In the genomic region with DNA sequence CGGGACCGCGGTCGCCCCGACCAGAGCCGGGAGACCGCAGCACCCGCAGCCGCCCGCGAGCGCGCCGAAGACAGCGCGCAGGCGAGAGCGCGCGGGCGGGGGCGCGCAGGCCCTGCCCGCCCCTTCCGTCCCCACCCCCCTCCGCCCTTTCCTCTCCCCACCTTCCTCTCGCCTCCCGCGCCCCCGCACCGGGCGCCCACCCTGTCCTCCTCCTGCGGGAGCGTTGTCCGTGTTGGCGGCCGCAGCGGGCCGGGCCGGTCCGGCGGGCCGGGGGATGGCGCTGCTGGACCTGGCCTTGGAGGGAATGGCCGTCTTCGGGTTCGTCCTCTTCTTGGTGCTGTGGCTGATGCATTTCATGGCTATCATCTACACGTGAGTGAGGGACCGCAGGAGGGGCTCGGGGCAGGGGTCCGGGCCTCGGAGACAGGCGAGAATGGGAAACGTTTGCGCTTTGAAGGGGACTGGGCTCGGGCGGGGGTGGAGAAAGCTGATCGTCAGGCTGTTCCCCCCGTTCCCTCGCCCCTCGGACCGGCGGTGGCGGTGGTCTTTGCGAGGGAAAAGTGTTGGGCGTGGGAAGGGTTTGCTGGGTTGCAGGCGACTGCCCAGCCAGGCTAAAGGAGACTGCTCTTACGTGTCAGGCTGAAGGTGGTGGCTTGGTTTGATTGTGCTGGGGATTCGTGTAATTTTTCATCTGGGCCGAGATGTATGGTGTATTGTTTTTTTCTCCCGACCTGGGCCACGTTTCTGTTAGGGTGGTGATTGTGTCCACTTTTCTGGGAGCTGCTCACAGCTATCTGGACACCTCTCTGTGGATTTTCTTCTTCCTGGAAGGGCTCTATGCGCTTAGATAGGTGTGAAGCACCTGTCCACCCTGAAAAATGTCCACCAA, we compare ENCODE assay signal across 1 cellular context.
TF ChIP-seq lines count a peak whose summit lies in the region.

No MANE protein-coding gene starts in this region.

TF ChIP-seq in K562, 482 proteins besides CTCF, POLR2A, EP300 and RAD21 (continued from another document and continues in another):
- TF ChIP-seq SMARCB1 (IDR thresholded peaks at IDR 0.05; ENCODE audit: insufficient read length, low read depth) (no peak), NCOA6 (IDR thresholded peaks at IDR 0.05) (no peak), U2AF2 (optimal IDR thresholded peaks at IDR 0.05; ENCODE audit: low read depth, low read length) (no peak), HDAC8 (tag; IDR thresholded peaks at IDR 0.05) (no peak), EZH2 (IDR thresholded peaks at IDR 0.05; ENCODE audit: borderline replicate concordance, low read depth, low read length) (no peak), POU5F1 (IDR thresholded peaks at IDR 0.05; ENCODE audit: borderline replicate concordance, low read depth, low read length, partially characterized antibody) (no peak), MLLT1 (IDR thresholded peaks at IDR 0.05) (0 out of 4 replicates have a peak, but pooled peaks of 1 of the 2 experiments have one; percentile 70), NFXL1 (CRISPR knock-in tag; IDR thresholded peaks at IDR 0.05) (no peak), GABPB2 (CRISPR knock-in tag; conservative IDR thresholded peaks at IDR 0.05) (no peak), CSDE1 (IDR thresholded peaks at IDR 0.05) (no peak), ILK (tag; IDR thresholded peaks at IDR 0.05; ENCODE audit: borderline replicate concordance, low read depth) (no peak), DACH1 (IDR thresholded peaks at IDR 0.05; ENCODE audit: partially characterized antibody) (no peak), ZNF277 (CRISPR knock-in tag; IDR thresholded peaks at IDR 0.05; ENCODE audit: borderline replicate concordance) (no peak), MYC (IDR thresholded peaks at IDR 0.05; ENCODE audit: low read depth, low read length) (no peak; the same call in 1 of the 2 replicates), MYC (CRISPR knock-in tag; IDR thresholded peaks at IDR 0.05; ENCODE audit: borderline replicate concordance, low read depth) (no peak), CHD4 (IDR thresholded peaks at IDR 0.05; ENCODE audit: insufficient read depth, insufficient replicate concordance, low read depth, low read length, poor library complexity, severe bottlenecking) (no peak), LCOR (CRISPR knock-in tag; IDR thresholded peaks at IDR 0.05) (0 out of 2 replicates have a peak, but pooled peaks have one; percentile 19), ERF (CRISPR knock-in tag; IDR thresholded peaks at IDR 0.05) (no peak), ZNF79 (CRISPR knock-in tag; IDR thresholded peaks at IDR 0.05; ENCODE audit: low read depth) (no peak), KLF6 (CRISPR knock-in tag; IDR thresholded peaks at IDR 0.05; ENCODE audit: borderline replicate concordance) (no peak), ZNF586 (CRISPR knock-in tag; conservative IDR thresholded peaks at IDR 0.05) (no peak), VEZF1 (CRISPR knock-in tag; IDR thresholded peaks at IDR 0.05) (peak; percentile 86), CXXC5 (CRISPR knock-in tag; IDR thresholded peaks at IDR 0.05) (peak; percentile 66; the same call in 1 of the 2 replicates)
- TF ChIP-seq, protein P1, sequence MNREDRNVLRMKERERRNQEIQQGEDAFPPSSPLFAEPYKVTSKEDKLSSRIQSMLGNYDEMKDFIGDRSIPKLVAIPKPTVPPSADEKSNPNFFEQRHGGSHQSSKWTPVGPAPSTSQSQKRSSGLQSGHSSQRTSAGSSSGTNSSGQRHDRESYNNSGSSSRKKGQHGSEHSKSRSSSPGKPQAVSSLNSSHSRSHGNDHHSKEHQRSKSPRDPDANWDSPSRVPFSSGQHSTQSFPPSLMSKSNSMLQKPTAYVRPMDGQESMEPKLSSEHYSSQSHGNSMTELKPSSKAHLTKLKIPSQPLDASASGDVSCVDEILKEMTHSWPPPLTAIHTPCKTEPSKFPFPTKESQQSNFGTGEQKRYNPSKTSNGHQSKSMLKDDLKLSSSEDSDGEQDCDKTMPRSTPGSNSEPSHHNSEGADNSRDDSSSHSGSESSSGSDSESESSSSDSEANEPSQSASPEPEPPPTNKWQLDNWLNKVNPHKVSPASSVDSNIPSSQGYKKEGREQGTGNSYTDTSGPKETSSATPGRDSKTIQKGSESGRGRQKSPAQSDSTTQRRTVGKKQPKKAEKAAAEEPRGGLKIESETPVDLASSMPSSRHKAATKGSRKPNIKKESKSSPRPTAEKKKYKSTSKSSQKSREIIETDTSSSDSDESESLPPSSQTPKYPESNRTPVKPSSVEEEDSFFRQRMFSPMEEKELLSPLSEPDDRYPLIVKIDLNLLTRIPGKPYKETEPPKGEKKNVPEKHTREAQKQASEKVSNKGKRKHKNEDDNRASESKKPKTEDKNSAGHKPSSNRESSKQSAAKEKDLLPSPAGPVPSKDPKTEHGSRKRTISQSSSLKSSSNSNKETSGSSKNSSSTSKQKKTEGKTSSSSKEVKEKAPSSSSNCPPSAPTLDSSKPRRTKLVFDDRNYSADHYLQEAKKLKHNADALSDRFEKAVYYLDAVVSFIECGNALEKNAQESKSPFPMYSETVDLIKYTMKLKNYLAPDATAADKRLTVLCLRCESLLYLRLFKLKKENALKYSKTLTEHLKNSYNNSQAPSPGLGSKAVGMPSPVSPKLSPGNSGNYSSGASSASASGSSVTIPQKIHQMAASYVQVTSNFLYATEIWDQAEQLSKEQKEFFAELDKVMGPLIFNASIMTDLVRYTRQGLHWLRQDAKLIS (CRISPR knock-in tag; IDR thresholded peaks at IDR 0.05), result peak; percentile 5; the same call in 1 of the 2 replicates
- TF ChIP-seq, protein P2, sequence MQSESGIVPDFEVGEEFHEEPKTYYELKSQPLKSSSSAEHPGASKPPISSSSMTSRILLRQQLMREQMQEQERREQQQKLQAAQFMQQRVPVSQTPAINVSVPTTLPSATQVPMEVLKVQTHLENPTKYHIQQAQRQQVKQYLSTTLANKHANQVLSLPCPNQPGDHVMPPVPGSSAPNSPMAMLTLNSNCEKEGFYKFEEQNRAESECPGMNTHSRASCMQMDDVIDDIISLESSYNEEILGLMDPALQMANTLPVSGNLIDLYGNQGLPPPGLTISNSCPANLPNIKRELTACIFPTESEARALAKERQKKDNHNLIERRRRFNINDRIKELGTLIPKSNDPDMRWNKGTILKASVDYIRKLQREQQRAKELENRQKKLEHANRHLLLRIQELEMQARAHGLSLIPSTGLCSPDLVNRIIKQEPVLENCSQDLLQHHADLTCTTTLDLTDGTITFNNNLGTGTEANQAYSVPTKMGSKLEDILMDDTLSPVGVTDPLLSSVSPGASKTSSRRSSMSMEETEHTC (IDR thresholded peaks at IDR 0.05), result no peak
- TF ChIP-seq, protein P3, sequence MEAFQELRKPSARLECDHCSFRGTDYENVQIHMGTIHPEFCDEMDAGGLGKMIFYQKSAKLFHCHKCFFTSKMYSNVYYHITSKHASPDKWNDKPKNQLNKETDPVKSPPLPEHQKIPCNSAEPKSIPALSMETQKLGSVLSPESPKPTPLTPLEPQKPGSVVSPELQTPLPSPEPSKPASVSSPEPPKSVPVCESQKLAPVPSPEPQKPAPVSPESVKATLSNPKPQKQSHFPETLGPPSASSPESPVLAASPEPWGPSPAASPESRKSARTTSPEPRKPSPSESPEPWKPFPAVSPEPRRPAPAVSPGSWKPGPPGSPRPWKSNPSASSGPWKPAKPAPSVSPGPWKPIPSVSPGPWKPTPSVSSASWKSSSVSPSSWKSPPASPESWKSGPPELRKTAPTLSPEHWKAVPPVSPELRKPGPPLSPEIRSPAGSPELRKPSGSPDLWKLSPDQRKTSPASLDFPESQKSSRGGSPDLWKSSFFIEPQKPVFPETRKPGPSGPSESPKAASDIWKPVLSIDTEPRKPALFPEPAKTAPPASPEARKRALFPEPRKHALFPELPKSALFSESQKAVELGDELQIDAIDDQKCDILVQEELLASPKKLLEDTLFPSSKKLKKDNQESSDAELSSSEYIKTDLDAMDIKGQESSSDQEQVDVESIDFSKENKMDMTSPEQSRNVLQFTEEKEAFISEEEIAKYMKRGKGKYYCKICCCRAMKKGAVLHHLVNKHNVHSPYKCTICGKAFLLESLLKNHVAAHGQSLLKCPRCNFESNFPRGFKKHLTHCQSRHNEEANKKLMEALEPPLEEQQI (IDR thresholded peaks at IDR 0.05), result no peak
- TF ChIP-seq, protein P4, sequence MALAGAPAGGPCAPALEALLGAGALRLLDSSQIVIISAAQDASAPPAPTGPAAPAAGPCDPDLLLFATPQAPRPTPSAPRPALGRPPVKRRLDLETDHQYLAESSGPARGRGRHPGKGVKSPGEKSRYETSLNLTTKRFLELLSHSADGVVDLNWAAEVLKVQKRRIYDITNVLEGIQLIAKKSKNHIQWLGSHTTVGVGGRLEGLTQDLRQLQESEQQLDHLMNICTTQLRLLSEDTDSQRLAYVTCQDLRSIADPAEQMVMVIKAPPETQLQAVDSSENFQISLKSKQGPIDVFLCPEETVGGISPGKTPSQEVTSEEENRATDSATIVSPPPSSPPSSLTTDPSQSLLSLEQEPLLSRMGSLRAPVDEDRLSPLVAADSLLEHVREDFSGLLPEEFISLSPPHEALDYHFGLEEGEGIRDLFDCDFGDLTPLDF (CRISPR knock-in tag; IDR thresholded peaks at IDR 0.05), result no peak
- TF ChIP-seq, protein P5, sequence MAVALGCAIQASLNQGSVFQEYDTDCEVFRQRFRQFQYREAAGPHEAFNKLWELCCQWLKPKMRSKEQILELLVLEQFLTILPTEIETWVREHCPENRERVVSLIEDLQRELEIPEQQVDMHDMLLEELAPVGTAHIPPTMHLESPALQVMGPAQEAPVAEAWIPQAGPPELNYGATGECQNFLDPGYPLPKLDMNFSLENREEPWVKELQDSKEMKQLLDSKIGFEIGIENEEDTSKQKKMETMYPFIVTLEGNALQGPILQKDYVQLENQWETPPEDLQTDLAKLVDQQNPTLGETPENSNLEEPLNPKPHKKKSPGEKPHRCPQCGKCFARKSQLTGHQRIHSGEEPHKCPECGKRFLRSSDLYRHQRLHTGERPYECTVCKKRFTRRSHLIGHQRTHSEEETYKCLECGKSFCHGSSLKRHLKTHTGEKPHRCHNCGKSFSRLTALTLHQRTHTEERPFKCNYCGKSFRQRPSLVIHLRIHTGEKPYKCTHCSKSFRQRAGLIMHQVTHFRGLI (CRISPR knock-in tag; IDR thresholded peaks at IDR 0.05), result no peak
- TF ChIP-seq, protein P6, sequence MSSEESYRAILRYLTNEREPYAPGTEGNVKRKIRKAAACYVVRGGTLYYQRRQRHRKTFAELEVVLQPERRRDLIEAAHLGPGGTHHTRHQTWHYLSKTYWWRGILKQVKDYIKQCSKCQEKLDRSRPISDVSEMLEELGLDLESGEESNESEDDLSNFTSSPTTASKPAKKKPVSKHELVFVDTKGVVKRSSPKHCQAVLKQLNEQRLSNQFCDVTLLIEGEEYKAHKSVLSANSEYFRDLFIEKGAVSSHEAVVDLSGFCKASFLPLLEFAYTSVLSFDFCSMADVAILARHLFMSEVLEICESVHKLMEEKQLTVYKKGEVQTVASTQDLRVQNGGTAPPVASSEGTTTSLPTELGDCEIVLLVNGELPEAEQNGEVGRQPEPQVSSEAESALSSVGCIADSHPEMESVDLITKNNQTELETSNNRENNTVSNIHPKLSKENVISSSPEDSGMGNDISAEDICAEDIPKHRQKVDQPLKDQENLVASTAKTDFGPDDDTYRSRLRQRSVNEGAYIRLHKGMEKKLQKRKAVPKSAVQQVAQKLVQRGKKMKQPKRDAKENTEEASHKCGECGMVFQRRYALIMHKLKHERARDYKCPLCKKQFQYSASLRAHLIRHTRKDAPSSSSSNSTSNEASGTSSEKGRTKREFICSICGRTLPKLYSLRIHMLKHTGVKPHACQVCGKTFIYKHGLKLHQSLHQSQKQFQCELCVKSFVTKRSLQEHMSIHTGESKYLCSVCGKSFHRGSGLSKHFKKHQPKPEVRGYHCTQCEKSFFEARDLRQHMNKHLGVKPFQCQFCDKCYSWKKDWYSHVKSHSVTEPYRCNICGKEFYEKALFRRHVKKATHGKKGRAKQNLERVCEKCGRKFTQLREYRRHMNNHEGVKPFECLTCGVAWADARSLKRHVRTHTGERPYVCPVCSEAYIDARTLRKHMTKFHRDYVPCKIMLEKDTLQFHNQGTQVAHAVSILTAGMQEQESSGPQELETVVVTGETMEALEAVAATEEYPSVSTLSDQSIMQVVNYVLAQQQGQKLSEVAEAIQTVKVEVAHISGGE (CRISPR knock-in tag; IDR thresholded peaks at IDR 0.05), result peak in 1 of 3 experiments; percentile 39; a peak in 1 of 6 replicates
